ENCODE assay signal across 18 cellular contexts in the genomic region with DNA sequence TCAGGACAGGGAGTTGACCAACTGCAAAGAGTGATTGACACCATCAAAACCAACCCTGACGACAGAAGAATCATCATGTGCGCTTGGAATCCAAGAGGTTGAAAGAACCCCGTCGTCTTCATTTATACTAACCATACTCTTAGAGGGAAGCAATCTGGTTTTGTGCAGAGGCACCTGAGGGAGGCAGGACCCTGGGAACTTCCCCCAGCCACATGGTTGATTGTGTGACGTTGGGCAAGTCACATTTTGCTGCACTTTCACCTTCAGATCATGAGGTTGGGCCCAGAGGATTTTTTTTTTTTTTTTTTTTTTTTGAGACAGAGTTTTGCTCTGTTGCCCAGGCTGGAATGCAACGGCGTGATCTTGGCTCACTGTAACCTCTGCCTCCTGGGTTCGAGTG. TPM values are rescaled to one million over a fixed set of nuclear protein-coding genes. Genes with fewer than 3 reads are reported as not detected.
DNase-seq lines count a peak whose midpoint lies in the region; ATAC-seq, FAIRE-seq and TF ChIP-seq lines count a peak whose summit lies in the region.
"Had no signal": no experiment of that assay in that cellular context is flagged by ENCODE, and none has a peak within 500 bp of the region (broad histone marks: within the 10 kb centered on the region; RNA-seq: fewer than 3 reads in every experiment).

No MANE protein-coding gene starts in this region.

- H3K4me1 Mint-ChIP-seq in stimulated activated effector memory CD8-positive, alpha-beta T cell treated with anti-CD3 and anti-CD28 coated beads, Interleukin-12 subunit alpha, Interleukin-12 subunit beta, amount 100 ng/mL, for 72 hours, result peaks cover 11% of the 10 kb centered on the region
- H3K4me1 Mint-ChIP-seq: CD14-positive monocyte had no signal

- H4K20me1 ChIP-seq in K562 (replicated peaks; ENCODE audit: control insufficient read depth, insufficient read depth, low read length), result peaks cover 9% of the 10 kb centered on the region; the same call in 1 of the 2 replicates

- H3K36me3 ChIP-seq in K562 (ENCODE audit: control insufficient read depth, insufficient read depth, low read length), result peaks cover 77% of the 10 kb centered on the region

- H3K9me3 Mint-ChIP-seq in stimulated activated effector memory CD8-positive, alpha-beta T cell treated with anti-CD3 and anti-CD28 coated beads, Interleukin-12 subunit alpha, Interleukin-12 subunit beta, amount 100 ng/mL, for 72 hours, result peaks cover 4% of the 10 kb centered on the region

- H3K4me3 Mint-ChIP-seq in stimulated activated effector memory CD8-positive, alpha-beta T cell treated with anti-CD3 and anti-CD28 coated beads, Interleukin-12 subunit alpha, Interleukin-12 subunit beta, amount 100 ng/mL, for 72 hours, result no peak overlapping the region
- H3K4me3 Mint-ChIP-seq: CD14-positive monocyte; CD8-positive, alpha-beta T cell; GM23338 had no signal

- H3K9ac ChIP-seq in K562 (ENCODE audit: insufficient read depth in 1 of 2, low read depth in 2 of 2, low read length in 2 of 2), result no peak overlapping the region

- no peak for TF ChIP-seq RAD21 in K562 (CRISPR knock-in tag; conservative IDR thresholded peaks at IDR 0.05 in 1 of 2, IDR thresholded peaks at IDR 0.05 in 1 of 2)

- no TSS peak for BruUV-seq in K562 (replicated peaks; lab: Mats Ljungman, UMichigan)

- H3K9me1 ChIP-seq in K562 (ENCODE audit: control insufficient read depth, insufficient read depth, low read length), result no peaks in the 10 kb centered on the region

- peaks cover 85% of the 10 kb centered on the region for H3K36me3 Mint-ChIP-seq in stimulated activated effector memory CD8-positive, alpha-beta T cell treated with anti-CD3 and anti-CD28 coated beads, Interleukin-12 subunit alpha, Interleukin-12 subunit beta, amount 100 ng/mL, for 72 hours

- 89% methylated on average over 8 of the region's 8 CpGs for WGBS in K562 (ENCODE audit: insufficient coverage, low coverage, missing lambda C conversion rate)

- in situ Hi-C loops in K562 (cut with MboI), result no loop called here

- H3K9me3 ChIP-seq in K562 (replicated peaks; ENCODE audit: control insufficient read depth, insufficient read depth, low read depth, low read length), result no peaks in the 10 kb centered on the region

- H3K4me2 ChIP-seq in K562 (ENCODE audit: insufficient read depth, low read length), result no peak overlapping the region
- H3K4me2 ChIP-seq: GM23338 had no signal

- H3K79me2 ChIP-seq in K562 (ENCODE audit: control insufficient read depth, insufficient read depth, low read length), result peaks cover 32% of the 10 kb centered on the region

- ATAC-seq in GM18907 (IDR thresholded peaks at IDR 0.05; ENCODE audit: unreplicated experiment) (peak; percentile 56), K562 (no peak; the same call in 2 of the 3 replicates)
- no peak for ATAC-seq in stimulated activated effector memory CD8-positive, alpha-beta T cell treated with anti-CD3 and anti-CD28 coated beads, Interleukin-12 subunit alpha, Interleukin-12 subunit beta, amount 100 ng/mL, for 72 hours
- ATAC-seq: CD8-positive, alpha-beta T cell; GM23338 had no signal

- H3K4me1 ChIP-seq in K562 (replicated peaks in 1 of 2; ENCODE audit: control insufficient read depth in 2 of 2, insufficient read depth in 2 of 2, low read length in 2 of 2), result no peaks in the 10 kb centered on the region

- H3K27ac Mint-ChIP-seq in stimulated activated effector memory CD8-positive, alpha-beta T cell treated with anti-CD3 and anti-CD28 coated beads, Interleukin-12 subunit alpha, Interleukin-12 subunit beta, amount 100 ng/mL, for 72 hours, result peak overlapping the region; percentile 35
- H3K27ac Mint-ChIP-seq: CD8-positive, alpha-beta T cell; GM23338 had no signal

- no peak for DNase-seq in K562 (ENCODE audit: extremely low read depth in 1 of 4, low spot score in 3 of 4)
- no peak for DNase-seq in stimulated activated effector memory CD8-positive, alpha-beta T cell treated with anti-CD3 and anti-CD28 coated beads, Interleukin-12 subunit alpha, Interleukin-12 subunit beta, amount 100 ng/mL, for 72 hours (ENCODE audit: low spot score in 2 of 2)
- DNase-seq in HuH-7.5 (ENCODE audit: low spot score), result no peak
- no peak for DNase-seq in superior temporal gyrus (ENCODE audit: extremely low spot score)
- DNase-seq: CD8-positive, alpha-beta T cell; COR-L47; DMS153; DMS79 treated with DMSO at 0.1 percent for 48 hours; EL; GDM1; H7 had no signal

- no peak overlapping the region for H3K4me3 ChIP-seq in K562
- H3K4me3 ChIP-seq: GM23338 had no signal

- TF ChIP-seq EP300 in K562 (IDR thresholded peaks at IDR 0.05; ENCODE audit: low read length), result no peak

- CTCF ChIA-PET in K562 (lab: Yijun Ruan, JAX; ENCODE audit: low intra/inter-chr PET ratio), result no interaction called here

- FAIRE-seq in K562 (lab: Jason Lieb, UNC), result no peak
- FAIRE-seq: D721Med, HepG2, HTR-8/SVneo had no signal

- H3K27ac ChIP-seq in 22Rv1 (peak overlapping the region; percentile 4), K562 (ENCODE audit: extremely low read depth, low read depth, low read length) (no peak overlapping the region)

- no peak overlapping the region for H2AFZ ChIP-seq in K562 (ENCODE audit: low read depth, low read length)
- H2AFZ ChIP-seq: GM23338 had no signal

- TF ChIP-seq POLR2A in K562 (conservative IDR thresholded peaks at IDR 0.05), result peak; percentile 7; the same call in 1 of the 2 replicates

- H3K27me3 ChIP-seq in K562 (ENCODE audit: control insufficient read depth in 2 of 2, insufficient read depth in 2 of 2, low read length in 2 of 2), result no peaks in the 10 kb centered on the region

- POLR2A ChIA-PET in K562 (lab: Yijun Ruan, JAX), result interaction anchor here (1.8 kb wide), 1 partner anchor 11 kb away, joined by 12 read pairs; the partner anchor contains the start of gene TYMS

- TF ChIP-seq CTCF in 22Rv1 (IDR thresholded peaks at IDR 0.05), result no peak
- no peak for TF ChIP-seq CTCF in K562 (IDR thresholded peaks at IDR 0.05 in 2 of 3, conservative IDR thresholded peaks at IDR 0.05 in 1 of 3; ENCODE audit: insufficient read depth in 2 of 3, low read depth in 1 of 3, low read length in 3 of 3)

- intact Hi-C loops in K562 (cut with micrococcal nuclease), result no loop called here

TF ChIP-seq in K562, 482 proteins besides CTCF, POLR2A, EP300 and RAD21:
- TF ChIP-seq RNF2 (IDR thresholded peaks at IDR 0.05) (no peak), POLR2B (IDR thresholded peaks at IDR 0.05; ENCODE audit: low read depth, partially characterized antibody) (peak; percentile 4)

RNA-seq across cellular contexts. Expression of gene TYMS, which starts 11.6 kb away (rescaled TPM):
- 56.4 and 67.1 TPM in 2 replicates for total RNA-seq in K562 (2011; cell fraction: chromatin; rRNA removed; ENCODE audit: low replicate concordance)
- 67.0 and 72.2 TPM in 2 replicates for total RNA-seq in K562 (2011; cell fraction: nucleolus; rRNA removed)
- 71.0 and 81.6 TPM in 2 replicates for total RNA-seq in K562 (2011; cell fraction: nucleoplasm; rRNA removed)
- total RNA-seq in K562 (2014; rRNA removed), result 137 and 138 TPM in 2 replicates
- total RNA-seq in K562 (2014; rRNA removed; fragmentation: Illumina TruSeq; extraction: Trizol), result 69.1 and 72.4 TPM in 2 replicates
- total RNA-seq in K562 (2015; rRNA removed; fragmentation: Illumina TruSeq; extraction: Trizol), result 83.4 and 88.8 TPM in 2 replicates
- 292 and 305 TPM in 2 replicates for total RNA-seq in K562 (2021)
- 276 and 390 TPM in 2 replicates for polyA plus RNA-seq in K562 (2011; rRNA removed)
- polyA plus RNA-seq in K562 (2011; cell fraction: cytosol; rRNA removed), result 377 and 398 TPM in 2 replicates
- polyA plus RNA-seq in K562 (2011; cell fraction: nucleus; rRNA removed), result 188 and 221 TPM in 2 replicates
- polyA plus RNA-seq in K562 (2012), result 259 and 356 TPM in 2 replicates
- polyA plus RNA-seq in K562 (2014; fragmentation: Illumina TruSeq; extraction: Trizol), result 381 and 409 TPM in 2 replicates
- polyA plus RNA-seq in K562 (2014; fragmentation: Nextera tagmentation; extraction: Ambion mirVana), result 100 to 1,000 TPM; 168 to 175 TPM
- 302 and 311 TPM in 2 replicates for polyA plus RNA-seq in K562 (2014; rRNA removed)
- polyA minus RNA-seq in K562 (2011; rRNA and poly(A)+ RNA removed), result 346 and 403 TPM in 2 replicates
- polyA minus RNA-seq in K562 (2011; cell fraction: cytosol; rRNA and poly(A)+ RNA removed), result 213 and 291 TPM in 2 replicates
- 40.8 and 82.9 TPM in 2 replicates for polyA minus RNA-seq in K562 (2011; cell fraction: nucleus; rRNA and poly(A)+ RNA removed)
- polyA plus RNA-seq: CD14-positive monocyte had no signal

RNA-seq across cellular contexts. Expression of gene ENOSF1, which starts 43.4 kb away (rescaled TPM):
- total RNA-seq in K562 (2011; cell fraction: chromatin; rRNA removed; ENCODE audit: low replicate concordance), result 450 and 471 TPM in 2 replicates
- 248 and 273 TPM in 2 replicates for total RNA-seq in K562 (2011; cell fraction: nucleolus; rRNA removed)
- 343 and 442 TPM in 2 replicates for total RNA-seq in K562 (2011; cell fraction: nucleoplasm; rRNA removed)
- total RNA-seq in K562 (2014; rRNA removed) (36.0 and 42.2 TPM in 2 replicates), K562 (2014; rRNA removed; fragmentation: Illumina TruSeq; extraction: Trizol) (48.0 and 49.8 TPM in 2 replicates), K562 (2015; rRNA removed; fragmentation: Illumina TruSeq; extraction: Trizol) (40.5 and 44.5 TPM in 2 replicates), K562 (2021) (60.0 and 66.4 TPM in 2 replicates)
- polyA plus RNA-seq in K562 (2011; rRNA removed) (46.5 and 50.9 TPM in 2 replicates), K562 (2014; fragmentation: Illumina TruSeq; extraction: Trizol) (49.4 and 57.3 TPM in 2 replicates), K562 (2014; fragmentation: Nextera tagmentation; extraction: Ambion mirVana) (10 to 100 TPM; 15.5 to 20.0 TPM), K562 (2014; rRNA removed) (54.0 and 60.1 TPM in 2 replicates)
- 18.7 and 22.2 TPM in 2 replicates for polyA plus RNA-seq in K562 (2011; cell fraction: cytosol; rRNA removed)
- polyA plus RNA-seq in K562 (2011; cell fraction: nucleus; rRNA removed), result 202 and 262 TPM in 2 replicates
- 37.6 and 66.2 TPM in 2 replicates for polyA plus RNA-seq in K562 (2012)
- 74.8 and 77.4 TPM in 2 replicates for polyA minus RNA-seq in K562 (2011; rRNA and poly(A)+ RNA removed)
- polyA minus RNA-seq in K562 (2011; cell fraction: cytosol; rRNA and poly(A)+ RNA removed), result 26.4 and 36.0 TPM in 2 replicates
- 100 and 101 TPM in 2 replicates for polyA minus RNA-seq in K562 (2011; cell fraction: nucleus; rRNA and poly(A)+ RNA removed)
